In genomic region chr7:107922891-107923290, GRCh38 we compare ENCODE assay signal across 28 cellular contexts. TPM values are rescaled to one million over a fixed set of nuclear protein-coding genes. Genes with fewer than 3 reads are reported as not detected.
DNase-seq lines count a peak whose midpoint lies in the region; ATAC-seq, FAIRE-seq and TF ChIP-seq lines count a peak whose summit lies in the region.
"Had no signal": no experiment of that assay in that cellular context is flagged by ENCODE, and none has a peak within 500 bp of the region (broad histone marks: within the 10 kb centered on the region; RNA-seq: fewer than 3 reads in every experiment).

No MANE protein-coding gene starts in this region.

- no peaks in the 10 kb centered on the region for H3K27me3 Mint-ChIP-seq in effector memory CD8-positive, alpha-beta T cell
- no peaks in the 10 kb centered on the region for H3K27me3 Mint-ChIP-seq in naive thymus-derived CD4-positive, alpha-beta T cell
- H3K27me3 Mint-ChIP-seq: activated CD4-positive, alpha-beta memory T cell treated with anti-CD3 and anti-CD28 coated beads, Interleukin-2, amount 10 ng/mL, durations not matched to agents 7 days and 5 days; activated T-helper 17 cell treated with anti-CD3 and anti-CD28 coated beads, Interleukin-2, amount 50 U/mL, for 72 hours had no signal

- 57 to 58% methylated on average over 1 of the region's 1 CpG for WGBS in GM23248 (ENCODE audit: low coverage in 1 of 2, low lambda C conversion rate in 2 of 2, missing lambda C conversion rate in 2 of 2), 2 experiments
- WGBS in pancreas, 2 donors: 90 to 94% methylated on average over 1 of the region's 1 CpG

- H3K27ac ChIP-seq in GM23248 (peak overlapping the region; percentile 17; the same call in 1 of the 2 replicates), subcutaneous abdominal adipose tissue (ENCODE audit: low read depth, low read length) (peak overlapping the region; percentile 24), pancreas (no peak overlapping the region), RWPE1 (no peak overlapping the region)
- H3K27ac ChIP-seq in naive thymus-derived CD4-positive, alpha-beta T cell (ENCODE audit: low read depth, low read length): no peak overlapping the region
- H3K27ac ChIP-seq: colonic mucosa, foreskin keratinocyte had no signal

- no peaks in the 10 kb centered on the region for H3K9me3 Mint-ChIP-seq in effector memory CD8-positive, alpha-beta T cell
- peaks cover 0 to 3% (median 0%) of the 10 kb centered on the region in 11 donors for H3K9me3 Mint-ChIP-seq in naive thymus-derived CD4-positive, alpha-beta T cell
- H3K9me3 Mint-ChIP-seq: activated CD4-positive, alpha-beta memory T cell treated with anti-CD3 and anti-CD28 coated beads, Interleukin-2, amount 10 ng/mL, durations not matched to agents 7 days and 5 days; activated T-helper 17 cell treated with anti-CD3 and anti-CD28 coated beads, Interleukin-2, amount 50 U/mL, for 72 hours; natural killer cell; T-helper 2 cell treated with Interferon-gamma antibody and Interleukin-4, amounts not matched to agents 5 μg/mL and 100 μg/mL, for 36 hours had no signal

- H2AFZ ChIP-seq in GM23248: no peak overlapping the region

- no peak for FAIRE-seq in pancreas (lab: Jason Lieb, UNC)

- ATAC-seq in effector memory CD8-positive, alpha-beta T cell (replicated peaks): no peak
- no peak for ATAC-seq in naive thymus-derived CD4-positive, alpha-beta T cell
- no peak for ATAC-seq in pancreas
- ATAC-seq: activated T-helper 17 cell treated with anti-CD3 and anti-CD28 coated beads, Interleukin-2, amount 50 U/mL, for 72 hours; foreskin keratinocyte; natural killer cell; Panc1 had no signal

- H3K36me3 ChIP-seq in GM23248 (ENCODE audit: low read depth): peaks cover 72% of the 10 kb centered on the region
- H3K36me3 ChIP-seq in naive thymus-derived CD4-positive, alpha-beta T cell (ENCODE audit: control insufficient read depth in 2 of 3, insufficient read depth in 3 of 3, low read length in 3 of 3): peaks cover 5 to 24% (median 10%) of the 10 kb centered on the region in 3 experiments
- H3K36me3 ChIP-seq in subcutaneous abdominal adipose tissue (ENCODE audit: control insufficient read depth in 5 of 5, insufficient read depth in 5 of 5, low read length in 5 of 5): peaks cover 36 to 64% (median 50%) of the 10 kb centered on the region in 5 donors
- H3K36me3 ChIP-seq in pancreas: peaks cover 0 to 47% (median 10%) of the 10 kb centered on the region in 3 donors

- POLR2A ChIA-PET in naive thymus-derived CD4-positive, alpha-beta T cell (lab: Charles Lee): no interaction called here
- POLR2A ChIA-PET in RWPE1 (lab: Yijun Ruan, JAX; ENCODE audit: low non-redundant PET): no interaction called here

- H3K4me3 Mint-ChIP-seq in effector memory CD8-positive, alpha-beta T cell: no peak overlapping the region
- H3K4me3 Mint-ChIP-seq in naive thymus-derived CD4-positive, alpha-beta T cell: no peak overlapping the region
- H3K4me3 Mint-ChIP-seq: activated CD4-positive, alpha-beta memory T cell treated with anti-CD3 and anti-CD28 coated beads, Interleukin-2, amount 10 ng/mL, durations not matched to agents 7 days and 5 days; activated T-helper 17 cell treated with anti-CD3 and anti-CD28 coated beads, Interleukin-2, amount 50 U/mL, for 72 hours; natural killer cell; T-helper 2 cell treated with Interferon-gamma antibody and Interleukin-4, amounts not matched to agents 5 μg/mL and 100 μg/mL, for 36 hours had no signal

- TF ChIP-seq CTCF in pancreas (IDR thresholded peaks at IDR 0.05) (no peak), RWPE1 (conservative IDR thresholded peaks at IDR 0.05; ENCODE audit: low read depth) (no peak)

- peaks cover 8% of the 10 kb centered on the region for H3K4me1 ChIP-seq in GM23248 (ENCODE audit: insufficient read depth)
- H3K4me1 ChIP-seq in naive thymus-derived CD4-positive, alpha-beta T cell (ENCODE audit: control insufficient read depth in 2 of 2, insufficient read depth in 2 of 2, low read length in 2 of 2): peaks cover 10 to 23% of the 10 kb centered on the region in 2 donors
- H3K4me1 ChIP-seq in subcutaneous abdominal adipose tissue (ENCODE audit: control insufficient read depth in 5 of 5, insufficient read depth in 5 of 5, low read length in 5 of 5): peaks cover 0 to 24% (median 9%) of the 10 kb centered on the region in 5 donors
- H3K4me1 ChIP-seq in pancreas: no peaks in the 10 kb centered on the region
- H3K4me1 ChIP-seq: foreskin keratinocyte had no signal

- no peaks in the 10 kb centered on the region for H3K27me3 ChIP-seq in GM23248 (replicated peaks; ENCODE audit: insufficient read depth)
- H3K27me3 ChIP-seq in naive thymus-derived CD4-positive, alpha-beta T cell (ENCODE audit: control insufficient read depth in 2 of 2, insufficient read depth in 2 of 2, low read length in 2 of 2): no peaks in the 10 kb centered on the region
- H3K27me3 ChIP-seq in subcutaneous abdominal adipose tissue (ENCODE audit: control insufficient read depth in 5 of 5, insufficient read depth in 4 of 5, low read length in 5 of 5): no peaks in the 10 kb centered on the region
- H3K27me3 ChIP-seq in pancreas: no peaks in the 10 kb centered on the region
- H3K27me3 ChIP-seq: colonic mucosa, foreskin keratinocyte, heart left ventricle, tibial nerve had no signal

- CTCF ChIA-PET in naive thymus-derived CD4-positive, alpha-beta T cell (lab: Charles Lee): interaction anchor here (0.8 kb wide), 1 partner anchor 12 kb away, joined by 4 read pairs; no protein-coding TSS in a partner anchor
- CTCF ChIA-PET in RWPE1 (lab: Yijun Ruan, JAX): no interaction called here

- H3K4me3 ChIP-seq in GM23248: no peak overlapping the region
- H3K4me3 ChIP-seq in naive thymus-derived CD4-positive, alpha-beta T cell (ENCODE audit: low read length): no peak overlapping the region
- H3K4me3 ChIP-seq in subcutaneous abdominal adipose tissue (ENCODE audit: low read depth in 1 of 5, low read length in 5 of 5): no peak overlapping the region
- H3K4me3 ChIP-seq in pancreas: no peak overlapping the region
- H3K4me3 ChIP-seq: colonic mucosa, heart left ventricle, tibial nerve had no signal

- H3K9me2 ChIP-seq in GM23248 (ENCODE audit: insufficient read depth): no peaks in the 10 kb centered on the region

- H3K9ac ChIP-seq in GM23248 (no peak overlapping the region), subcutaneous abdominal adipose tissue (ENCODE audit: low read length in 5 of 5) (no peak overlapping the region)

- H3F3A ChIP-seq in GM23248 (ENCODE audit: insufficient read depth): peaks cover 59% of the 10 kb centered on the region; the same call in 1 of the 2 replicates

- H3K79me2 ChIP-seq in GM23248 (ENCODE audit: insufficient read depth): peaks cover 25% of the 10 kb centered on the region; the same call in 1 of the 2 replicates

- peak overlapping the region; percentile 13 to 29 for H3K27ac Mint-ChIP-seq in effector memory CD8-positive, alpha-beta T cell
- peak overlapping the region in 7 of 9 donors; percentile 11 to 50 (median 38) for H3K27ac Mint-ChIP-seq in naive thymus-derived CD4-positive, alpha-beta T cell
- H3K27ac Mint-ChIP-seq: activated CD4-positive, alpha-beta memory T cell treated with anti-CD3 and anti-CD28 coated beads, Interleukin-2, amount 10 ng/mL, durations not matched to agents 7 days and 5 days; natural killer cell; T-helper 2 cell treated with Interferon-gamma antibody and Interleukin-4, amounts not matched to agents 5 μg/mL and 100 μg/mL, for 36 hours had no signal

- H3K4me1 Mint-ChIP-seq in effector memory CD8-positive, alpha-beta T cell (ENCODE audit: low read depth in 2 of 2): peaks cover 5 to 8% of the 10 kb centered on the region in 2 donors
- H3K4me1 Mint-ChIP-seq in naive thymus-derived CD4-positive, alpha-beta T cell: peaks cover 24 to 63% (median 56%) of the 10 kb centered on the region in 7 donors

- in situ Hi-C loops in GM23248 (cut with MboI): no loop called here

- H3K9me3 ChIP-seq in GM23248 (ENCODE audit: low read depth): no peaks in the 10 kb centered on the region
- no peaks in the 10 kb centered on the region for H3K9me3 ChIP-seq in naive thymus-derived CD4-positive, alpha-beta T cell (ENCODE audit: control insufficient read depth in 2 of 3, low read length in 3 of 3)
- H3K9me3 ChIP-seq in subcutaneous abdominal adipose tissue (ENCODE audit: control insufficient read depth in 5 of 5, low read length in 5 of 5): no peaks in the 10 kb centered on the region
- no peaks in the 10 kb centered on the region for H3K9me3 ChIP-seq in pancreas
- H3K9me3 ChIP-seq: colonic mucosa, heart left ventricle, tibial nerve had no signal

- no peaks in the 10 kb centered on the region for H4K20me1 ChIP-seq in GM23248 (ENCODE audit: insufficient read depth)

- H3K36me3 Mint-ChIP-seq in effector memory CD8-positive, alpha-beta T cell (ENCODE audit: insufficient read depth): peaks cover 49% of the 10 kb centered on the region
- H3K36me3 Mint-ChIP-seq in naive thymus-derived CD4-positive, alpha-beta T cell: peaks cover 7 to 60% (median 47%) of the 10 kb centered on the region in 5 donors

- peak; percentile 30 for DNase-seq in GM23248
- DNase-seq in effector memory CD8-positive, alpha-beta T cell: no peak
- no peak for DNase-seq in naive thymus-derived CD4-positive, alpha-beta T cell
- no peak for DNase-seq in pancreas
- no peak for DNase-seq in RWPE1 (ENCODE audit: low spot score)
- no peak for DNase-seq in dermis blood vessel endothelial cell
- DNase-seq: activated CD4-positive, alpha-beta memory T cell treated with anti-CD3 and anti-CD28 coated beads, Interleukin-2, amount 10 ng/mL, durations not matched to agents 7 days and 5 days; activated CD4-positive, alpha-beta T cell treated with anti-CD3 and anti-CD28 coated beads for 1 hour; activated CD8-positive, alpha-beta memory T cell treated with anti-CD3 and anti-CD28 coated beads, Interleukin-2, amount 50 U/mL, for 4 hours; activated naive CD4-positive, alpha-beta T cell treated with anti-CD3 and anti-CD28 coated beads, Interleukin-2, amount 50 U/mL, for 16 hours; C1 segment of cervical spinal cord; colonic mucosa; DMS79 treated with DMSO at 0.1 percent for 48 hours; effector CD8-positive, alpha-beta T cell; foreskin keratinocyte; GF-D8; heart left ventricle; natural killer cell; NCI-H1092 treated with DMSO at 0.1 percent for 48 hours; NCI-H1694 treated with DMSO at 0.1 percent for 48 hours; NCI-H446; NCI-H748 treated with DMSO at 0.1 percent for 48 hours; SHP77 had no signal

- H3K4me2 ChIP-seq in GM23248 (ENCODE audit: unreplicated experiment): no peak overlapping the region

- intact Hi-C loops in naive thymus-derived CD4-positive, alpha-beta T cell (cut with micrococcal nuclease): loop anchor here in 1 of 2 donors (10.0 kb wide), 1 partner anchor 222 kb away; no protein-coding TSS in a partner anchor
- intact Hi-C loops in pancreas (cut with DNase I): no loop called here

RNA-seq across cellular contexts. Expression of gene DLD, which starts 31.9 kb away (rescaled TPM):
- 80.1 and 84.5 TPM in 2 replicates for total RNA-seq in GM23248 (2014; rRNA removed; shearing (Covaris generic))
- polyA plus RNA-seq in GM23248 (2016; fragmentation: Nextera tagmentation; extraction: Ambion mirVana) (97.1 and 99.4 TPM in 2 replicates), pancreas (10 to 100 TPM in 1 of 2 donors, 1 to 10 TPM in 1; 8.2 to 32.9 TPM)
- total RNA-seq in naive thymus-derived CD4-positive, alpha-beta T cell: 10 to 100 TPM; 44.5 to 69.3 (median 53.7) TPM
- polyA plus RNA-seq in naive thymus-derived CD4-positive, alpha-beta T cell: 10 to 100 TPM; 50.8 to 72.4 TPM
- total RNA-seq in pancreas (10 to 100 TPM; 23.6 to 43.0 (median 36.0) TPM), dermis blood vessel endothelial cell (53.8 and 151 TPM in 2 replicates)

Comparison
In these comparisons a context has a peak if more than half of its experiments do, and no peak if none do; other contexts are left out.
1. H3K27ac ChIP-seq: peak in GM23248 (single experiment) and subcutaneous abdominal adipose tissue (single experiment); none in naive thymus-derived CD4-positive, alpha-beta T cell (single experiment), pancreas (0 of 4) and RWPE1 (single experiment).